ENCODE assay signal across 1 cellular context in the genomic region with DNA sequence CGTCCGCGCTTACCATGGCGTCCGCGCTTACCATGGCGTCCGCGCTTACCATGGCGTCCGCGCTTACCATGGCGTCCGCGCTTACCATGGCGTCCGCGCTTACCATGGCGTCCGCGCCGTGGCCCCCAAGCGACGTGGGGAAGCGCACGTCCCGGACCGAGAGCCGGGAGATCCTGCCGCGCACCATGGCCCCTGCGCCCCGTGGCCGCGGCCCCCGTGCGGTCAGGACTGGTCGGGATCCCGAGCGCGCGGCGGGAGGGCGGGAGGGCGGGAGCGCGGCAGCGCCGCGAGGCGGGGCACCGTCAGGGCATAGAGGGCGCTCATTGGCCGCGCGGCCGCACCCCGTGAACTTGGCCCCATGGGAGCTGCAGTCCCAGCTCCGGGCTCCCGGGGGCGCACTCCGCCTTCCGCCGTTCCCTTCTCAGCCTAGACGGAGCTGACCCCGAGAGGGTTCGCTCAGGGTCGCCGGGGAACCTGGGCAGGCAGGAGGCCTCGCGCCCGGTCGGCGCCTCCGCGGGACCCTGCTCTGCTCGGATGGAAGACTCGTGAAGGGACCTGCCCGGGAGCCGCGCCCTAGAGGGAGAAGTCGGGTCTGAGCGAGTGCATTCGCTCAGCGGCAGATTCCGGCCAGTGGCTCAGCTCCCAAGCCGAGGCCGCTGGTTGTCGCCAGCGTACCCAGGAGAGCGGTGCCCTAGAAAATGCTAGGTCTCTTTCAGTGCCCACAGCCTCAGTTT.
TF ChIP-seq lines count a peak whose summit lies in the region.

A gene with protein sequence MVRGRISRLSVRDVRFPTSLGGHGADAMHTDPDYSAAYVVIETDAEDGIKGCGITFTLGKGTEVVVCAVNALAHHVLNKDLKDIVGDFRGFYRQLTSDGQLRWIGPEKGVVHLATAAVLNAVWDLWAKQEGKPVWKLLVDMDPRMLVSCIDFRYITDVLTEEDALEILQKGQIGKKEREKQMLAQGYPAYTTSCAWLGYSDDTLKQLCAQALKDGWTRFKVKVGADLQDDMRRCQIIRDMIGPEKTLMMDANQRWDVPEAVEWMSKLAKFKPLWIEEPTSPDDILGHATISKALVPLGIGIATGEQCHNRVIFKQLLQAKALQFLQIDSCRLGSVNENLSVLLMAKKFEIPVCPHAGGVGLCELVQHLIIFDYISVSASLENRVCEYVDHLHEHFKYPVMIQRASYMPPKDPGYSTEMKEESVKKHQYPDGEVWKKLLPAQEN (minus strand): TSS at position 230 of the 734 bp plus-strand sequence. CDS start 43 bp downstream, at position 187.

TF ChIP-seq in K562, 482 proteins besides CTCF, POLR2A, EP300 and RAD21 (continued from another document and continues in another):
- TF ChIP-seq, protein P1, sequence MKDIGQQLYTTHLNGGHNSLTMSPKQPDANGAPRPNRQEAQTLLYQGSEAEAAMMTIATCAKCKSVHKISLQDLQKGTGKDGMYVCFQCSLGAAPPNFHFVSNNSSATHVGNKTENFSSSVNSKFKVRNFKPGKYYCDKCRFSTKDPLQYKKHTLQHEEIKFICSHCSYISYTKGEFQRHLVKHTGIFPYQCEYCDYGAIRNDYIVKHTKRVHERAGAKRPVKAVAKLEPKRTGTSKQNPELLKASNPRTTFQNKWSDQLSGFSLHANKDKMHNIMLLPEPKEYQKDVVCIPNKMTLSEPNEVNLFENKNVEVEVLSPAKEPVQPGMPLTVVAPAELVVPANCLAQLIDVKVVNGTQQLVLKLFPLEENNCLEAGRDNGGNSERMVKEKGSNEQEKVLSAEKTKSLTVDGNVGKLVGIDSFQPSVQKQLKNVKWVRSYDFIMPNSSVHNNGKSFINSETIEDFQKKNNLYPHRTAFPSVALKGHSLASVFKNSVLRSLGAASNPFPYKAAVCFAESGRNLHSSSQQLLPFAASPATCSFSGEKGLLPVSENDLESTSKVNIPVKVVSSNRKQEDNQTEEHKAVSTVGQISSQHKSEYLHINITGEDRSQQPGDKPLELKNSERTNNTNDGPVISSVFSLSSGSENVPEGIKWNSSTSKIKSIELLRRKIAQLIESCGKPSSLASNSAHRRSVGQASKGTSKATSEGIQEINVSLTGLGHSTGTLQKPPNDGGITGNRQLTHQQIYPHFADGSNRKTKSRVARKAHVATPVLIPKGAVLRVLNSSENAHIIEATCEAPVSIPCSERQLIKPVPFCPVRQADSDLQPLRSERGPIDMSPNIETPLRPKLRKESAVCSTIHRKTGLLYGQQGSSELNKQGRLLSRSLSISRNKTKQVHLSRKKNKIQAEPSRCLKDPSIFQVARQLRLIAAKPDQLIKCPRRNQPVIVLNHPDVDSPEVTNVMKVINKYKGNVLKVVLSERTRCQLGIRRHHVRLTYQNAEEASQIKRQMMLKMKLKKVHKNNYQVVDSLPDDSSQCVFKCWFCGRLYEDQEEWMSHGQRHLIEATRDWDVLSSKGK (CRISPR knock-in tag; IDR thresholded peaks at IDR 0.05): no peak
- TF ChIP-seq ELF4 (CRISPR knock-in tag; IDR thresholded peaks at IDR 0.05) (no peak), RUNX1 (IDR thresholded peaks at IDR 0.05; ENCODE audit: low read depth) (no peak), ZNF696 (CRISPR knock-in tag; conservative IDR thresholded peaks at IDR 0.05) (no peak), BACH1 (tag; IDR thresholded peaks at IDR 0.05) (no peak), SREBF2 (CRISPR knock-in tag; IDR thresholded peaks at IDR 0.05) (no peak), SP2 (IDR thresholded peaks at IDR 0.05; ENCODE audit: extremely low read depth, low read depth, low read length, poor library complexity, severe bottlenecking) (no peak), SLC30A9 (CRISPR knock-in tag; IDR thresholded peaks at IDR 0.05) (no peak), ERF (CRISPR knock-in tag; IDR thresholded peaks at IDR 0.05) (no peak), DPF2 (IDR thresholded peaks at IDR 0.05) (0 out of 2 replicates have a peak, but pooled peaks have one; percentile 12), CBX2 (IDR thresholded peaks at IDR 0.05; ENCODE audit: insufficient read depth, low read length, poor library complexity, severe bottlenecking) (no peak), GABPB2 (CRISPR knock-in tag; conservative IDR thresholded peaks at IDR 0.05) (no peak), NRF1 (conservative IDR thresholded peaks at IDR 0.05 in 1 of 2, IDR thresholded peaks at IDR 0.05 in 1 of 2) (no peak), FOXM1 (IDR thresholded peaks at IDR 0.05; ENCODE audit: low read depth) (no peak), FOXM1 (CRISPR knock-in tag; IDR thresholded peaks at IDR 0.05; ENCODE audit: low read depth) (no peak; the same call in 1 of the 2 replicates), POLR2AphosphoS2 (IDR thresholded peaks at IDR 0.05; ENCODE audit: low read length) (no peak; the same call in 1 of the 2 replicates), DACH1 (IDR thresholded peaks at IDR 0.05; ENCODE audit: partially characterized antibody) (no peak), ZNF695 (CRISPR knock-in tag; IDR thresholded peaks at IDR 0.05) (no peak), HCFC1 (IDR thresholded peaks at IDR 0.05; ENCODE audit: low read depth, low read length) (no peak), SP1 (CRISPR knock-in tag; IDR thresholded peaks at IDR 0.05) (no peak), XRCC5 (IDR thresholded peaks at IDR 0.05; ENCODE audit: low read depth, low read length) (no peak), MAZ (CRISPR knock-in tag; conservative IDR thresholded peaks at IDR 0.05 in 1 of 2, IDR thresholded peaks at IDR 0.05 in 1 of 2) (peak in 1 of 2 experiments; percentile 69; a peak in 3 of 4 replicates), ZNF507 (tag; conservative IDR thresholded peaks at IDR 0.05) (no peak), SETDB1 (IDR thresholded peaks at IDR 0.05; ENCODE audit: low read length) (no peak), RFX7 (CRISPR knock-in tag; IDR thresholded peaks at IDR 0.05) (no peak), NONO (IDR thresholded peaks at IDR 0.05; ENCODE audit: low read depth in 2 of 2, low read length in 1 of 2) (peak in 1 of 2 experiments; percentile 76; a peak in 2 of 4 replicates), HNRNPLL (IDR thresholded peaks at IDR 0.05; ENCODE audit: low read depth, low read length, poor library complexity, severe bottlenecking) (no peak), KLF16 (IDR thresholded peaks at IDR 0.05) (no peak), HOXB6 (CRISPR knock-in tag; IDR thresholded peaks at IDR 0.05; ENCODE audit: borderline replicate concordance) (no peak), SMC3 (conservative IDR thresholded peaks at IDR 0.05; ENCODE audit: insufficient read depth, low read depth, low read length) (no peak; the same call in 1 of the 2 replicates), ATF7 (IDR thresholded peaks at IDR 0.05) (no peak), SAFB2 (IDR thresholded peaks at IDR 0.05; ENCODE audit: borderline replicate concordance, low read depth, low read length, severe bottlenecking) (no peak)
- TF ChIP-seq, protein P2, sequence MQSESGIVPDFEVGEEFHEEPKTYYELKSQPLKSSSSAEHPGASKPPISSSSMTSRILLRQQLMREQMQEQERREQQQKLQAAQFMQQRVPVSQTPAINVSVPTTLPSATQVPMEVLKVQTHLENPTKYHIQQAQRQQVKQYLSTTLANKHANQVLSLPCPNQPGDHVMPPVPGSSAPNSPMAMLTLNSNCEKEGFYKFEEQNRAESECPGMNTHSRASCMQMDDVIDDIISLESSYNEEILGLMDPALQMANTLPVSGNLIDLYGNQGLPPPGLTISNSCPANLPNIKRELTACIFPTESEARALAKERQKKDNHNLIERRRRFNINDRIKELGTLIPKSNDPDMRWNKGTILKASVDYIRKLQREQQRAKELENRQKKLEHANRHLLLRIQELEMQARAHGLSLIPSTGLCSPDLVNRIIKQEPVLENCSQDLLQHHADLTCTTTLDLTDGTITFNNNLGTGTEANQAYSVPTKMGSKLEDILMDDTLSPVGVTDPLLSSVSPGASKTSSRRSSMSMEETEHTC (IDR thresholded peaks at IDR 0.05): no peak
- TF ChIP-seq, protein P3, sequence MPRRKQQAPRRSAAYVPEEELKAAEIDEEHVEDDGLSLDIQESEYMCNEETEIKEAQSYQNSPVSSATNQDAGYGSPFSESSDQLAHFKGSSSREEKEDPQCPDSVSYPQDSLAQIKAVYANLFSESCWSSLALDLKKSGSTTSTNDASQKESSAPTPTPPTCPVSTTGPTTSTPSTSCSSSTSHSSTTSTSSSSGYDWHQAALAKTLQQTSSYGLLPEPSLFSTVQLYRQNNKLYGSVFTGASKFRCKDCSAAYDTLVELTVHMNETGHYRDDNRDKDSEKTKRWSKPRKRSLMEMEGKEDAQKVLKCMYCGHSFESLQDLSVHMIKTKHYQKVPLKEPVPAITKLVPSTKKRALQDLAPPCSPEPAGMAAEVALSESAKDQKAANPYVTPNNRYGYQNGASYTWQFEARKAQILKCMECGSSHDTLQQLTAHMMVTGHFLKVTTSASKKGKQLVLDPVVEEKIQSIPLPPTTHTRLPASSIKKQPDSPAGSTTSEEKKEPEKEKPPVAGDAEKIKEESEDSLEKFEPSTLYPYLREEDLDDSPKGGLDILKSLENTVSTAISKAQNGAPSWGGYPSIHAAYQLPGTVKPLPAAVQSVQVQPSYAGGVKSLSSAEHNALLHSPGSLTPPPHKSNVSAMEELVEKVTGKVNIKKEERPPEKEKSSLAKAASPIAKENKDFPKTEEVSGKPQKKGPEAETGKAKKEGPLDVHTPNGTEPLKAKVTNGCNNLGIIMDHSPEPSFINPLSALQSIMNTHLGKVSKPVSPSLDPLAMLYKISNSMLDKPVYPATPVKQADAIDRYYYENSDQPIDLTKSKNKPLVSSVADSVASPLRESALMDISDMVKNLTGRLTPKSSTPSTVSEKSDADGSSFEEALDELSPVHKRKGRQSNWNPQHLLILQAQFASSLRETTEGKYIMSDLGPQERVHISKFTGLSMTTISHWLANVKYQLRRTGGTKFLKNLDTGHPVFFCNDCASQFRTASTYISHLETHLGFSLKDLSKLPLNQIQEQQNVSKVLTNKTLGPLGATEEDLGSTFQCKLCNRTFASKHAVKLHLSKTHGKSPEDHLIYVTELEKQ (CRISPR knock-in tag; IDR thresholded peaks at IDR 0.05): no peak
- TF ChIP-seq, protein P4, sequence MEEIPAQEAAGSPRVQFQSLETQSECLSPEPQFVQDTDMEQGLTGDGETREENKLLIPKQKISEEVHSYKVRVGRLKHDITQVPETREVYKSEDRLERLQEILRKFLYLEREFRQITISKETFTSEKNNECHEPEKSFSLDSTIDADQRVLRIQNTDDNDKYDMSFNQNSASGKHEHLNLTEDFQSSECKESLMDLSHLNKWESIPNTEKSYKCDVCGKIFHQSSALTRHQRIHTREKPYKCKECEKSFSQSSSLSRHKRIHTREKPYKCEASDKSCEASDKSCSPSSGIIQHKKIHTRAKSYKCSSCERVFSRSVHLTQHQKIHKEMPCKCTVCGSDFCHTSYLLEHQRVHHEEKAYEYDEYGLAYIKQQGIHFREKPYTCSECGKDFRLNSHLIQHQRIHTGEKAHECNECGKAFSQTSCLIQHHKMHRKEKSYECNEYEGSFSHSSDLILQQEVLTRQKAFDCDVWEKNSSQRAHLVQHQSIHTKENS (CRISPR knock-in tag; IDR thresholded peaks at IDR 0.05): no peak
- TF ChIP-seq, protein P5, sequence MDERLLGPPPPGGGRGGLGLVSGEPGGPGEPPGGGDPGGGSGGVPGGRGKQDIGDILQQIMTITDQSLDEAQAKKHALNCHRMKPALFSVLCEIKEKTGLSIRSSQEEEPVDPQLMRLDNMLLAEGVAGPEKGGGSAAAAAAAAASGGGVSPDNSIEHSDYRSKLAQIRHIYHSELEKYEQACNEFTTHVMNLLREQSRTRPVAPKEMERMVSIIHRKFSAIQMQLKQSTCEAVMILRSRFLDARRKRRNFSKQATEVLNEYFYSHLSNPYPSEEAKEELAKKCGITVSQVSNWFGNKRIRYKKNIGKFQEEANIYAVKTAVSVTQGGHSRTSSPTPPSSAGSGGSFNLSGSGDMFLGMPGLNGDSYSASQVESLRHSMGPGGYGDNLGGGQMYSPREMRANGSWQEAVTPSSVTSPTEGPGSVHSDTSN (CRISPR knock-in tag; IDR thresholded peaks at IDR 0.05; ENCODE audit: low read depth): no peak
- TF ChIP-seq, protein P5 (tag; conservative IDR thresholded peaks at IDR 0.05; ENCODE audit: low read depth): no peak
- TF ChIP-seq, protein P6, sequence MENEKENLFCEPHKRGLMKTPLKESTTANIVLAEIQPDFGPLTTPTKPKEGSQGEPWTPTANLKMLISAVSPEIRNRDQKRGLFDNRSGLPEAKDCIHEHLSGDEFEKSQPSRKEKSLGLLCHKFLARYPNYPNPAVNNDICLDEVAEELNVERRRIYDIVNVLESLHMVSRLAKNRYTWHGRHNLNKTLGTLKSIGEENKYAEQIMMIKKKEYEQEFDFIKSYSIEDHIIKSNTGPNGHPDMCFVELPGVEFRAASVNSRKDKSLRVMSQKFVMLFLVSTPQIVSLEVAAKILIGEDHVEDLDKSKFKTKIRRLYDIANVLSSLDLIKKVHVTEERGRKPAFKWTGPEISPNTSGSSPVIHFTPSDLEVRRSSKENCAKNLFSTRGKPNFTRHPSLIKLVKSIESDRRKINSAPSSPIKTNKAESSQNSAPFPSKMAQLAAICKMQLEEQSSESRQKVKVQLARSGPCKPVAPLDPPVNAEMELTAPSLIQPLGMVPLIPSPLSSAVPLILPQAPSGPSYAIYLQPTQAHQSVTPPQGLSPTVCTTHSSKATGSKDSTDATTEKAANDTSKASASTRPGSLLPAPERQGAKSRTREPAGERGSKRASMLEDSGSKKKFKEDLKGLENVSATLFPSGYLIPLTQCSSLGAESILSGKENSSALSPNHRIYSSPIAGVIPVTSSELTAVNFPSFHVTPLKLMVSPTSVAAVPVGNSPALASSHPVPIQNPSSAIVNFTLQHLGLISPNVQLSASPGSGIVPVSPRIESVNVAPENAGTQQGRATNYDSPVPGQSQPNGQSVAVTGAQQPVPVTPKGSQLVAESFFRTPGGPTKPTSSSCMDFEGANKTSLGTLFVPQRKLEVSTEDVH (IDR thresholded peaks at IDR 0.05; ENCODE audit: low read depth, partially characterized antibody): no peak
- TF ChIP-seq, protein P7, sequence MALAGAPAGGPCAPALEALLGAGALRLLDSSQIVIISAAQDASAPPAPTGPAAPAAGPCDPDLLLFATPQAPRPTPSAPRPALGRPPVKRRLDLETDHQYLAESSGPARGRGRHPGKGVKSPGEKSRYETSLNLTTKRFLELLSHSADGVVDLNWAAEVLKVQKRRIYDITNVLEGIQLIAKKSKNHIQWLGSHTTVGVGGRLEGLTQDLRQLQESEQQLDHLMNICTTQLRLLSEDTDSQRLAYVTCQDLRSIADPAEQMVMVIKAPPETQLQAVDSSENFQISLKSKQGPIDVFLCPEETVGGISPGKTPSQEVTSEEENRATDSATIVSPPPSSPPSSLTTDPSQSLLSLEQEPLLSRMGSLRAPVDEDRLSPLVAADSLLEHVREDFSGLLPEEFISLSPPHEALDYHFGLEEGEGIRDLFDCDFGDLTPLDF (CRISPR knock-in tag; IDR thresholded peaks at IDR 0.05): no peak
